21 cellular contexts compared by ENCODE assay signal in genomic region chr3:105504440-105504951, GRCh38.
"Had no signal": no experiment of that assay in that cellular context is flagged by ENCODE, and none has a peak within 500 bp of the region (broad histone marks: within the 10 kb centered on the region; RNA-seq: fewer than 3 reads in every experiment).

No MANE protein-coding gene starts in this region.

- DNase-seq: activated CD4-positive, alpha-beta T cell treated with anti-CD3 and anti-CD28 coated beads, Interleukin-2, amount 10 ng/mL, durations not matched to agents 7 days and 5 days; activated CD8-positive, alpha-beta memory T cell treated with anti-CD3 and anti-CD28 coated beads, Interleukin-2, amount 50 U/mL, for 4 hours; activated effector memory CD4-positive, alpha-beta T cell treated with Interleukin-2 at 50 U/mL for 16 hours; activated naive CD4-positive, alpha-beta T cell treated with anti-CD3 and anti-CD28 coated beads, Interleukin-2, amount 50 U/mL, for 16 hours; activated T-cell treated with anti-CD3 and anti-CD28 coated beads, Interleukin-2, amount 50 U/mL, for 48 hours; brain microvascular endothelial cell; central memory CD4-positive, alpha-beta T cell; colonic mucosa; erythroblast; foreskin melanocyte; kidney glomerular epithelial cell; left ventricle myocardium superior; naive thymus-derived CD4-positive, alpha-beta T cell; stimulated activated CD4-positive, alpha-beta T cell treated with anti-CD3 and anti-CD28 coated beads, Interleukin-4, amount 100 ng/mL, for 24 hours; T-helper 1 cell; T-helper 9 cell; thyroid gland had no signal

- H3K4me3 Mint-ChIP-seq: activated CD4-positive, alpha-beta T cell treated with anti-CD3 and anti-CD28 coated beads, Interleukin-2, amount 10 ng/mL, durations not matched to agents 7 days and 5 days; memory B cell; naive thymus-derived CD4-positive, alpha-beta T cell; stimulated activated memory B cell treated with anti-CD40 and anti-IgM and Interleukin-4, amounts not matched to agents 10 μg/mL and 1 μg/mL and 100 μg/mL, for 72 hours had no signal

- H3K4me1 Mint-ChIP-seq: activated CD4-positive, alpha-beta T cell treated with anti-CD3 and anti-CD28 coated beads, Interleukin-2, amount 10 ng/mL, durations not matched to agents 7 days and 5 days had no signal

- H3K9me3 Mint-ChIP-seq: activated CD4-positive, alpha-beta T cell treated with anti-CD3 and anti-CD28 coated beads, Interleukin-2, amount 10 ng/mL, durations not matched to agents 7 days and 5 days; naive thymus-derived CD4-positive, alpha-beta T cell; stimulated activated memory B cell treated with anti-CD40 and anti-IgM and Interleukin-4, amounts not matched to agents 10 μg/mL and 1 μg/mL and 100 μg/mL, for 72 hours had no signal

- H3K36me3 Mint-ChIP-seq: naive thymus-derived CD4-positive, alpha-beta T cell had no signal

- H3K27me3 Mint-ChIP-seq: memory B cell; stimulated activated memory B cell treated with anti-CD40 and anti-IgM and Interleukin-4, amounts not matched to agents 10 μg/mL and 1 μg/mL and 100 μg/mL, for 72 hours had no signal

- ATAC-seq: left ventricle myocardium superior; sciatic nerve; stimulated activated memory B cell treated with anti-CD40 and anti-IgM and Interleukin-4, amounts not matched to agents 10 μg/mL and 1 μg/mL and 100 μg/mL, for 72 hours had no signal

- H3K27ac Mint-ChIP-seq: activated CD4-positive, alpha-beta T cell treated with anti-CD3 and anti-CD28 coated beads, Interleukin-2, amount 10 ng/mL, durations not matched to agents 7 days and 5 days; memory B cell; naive thymus-derived CD4-positive, alpha-beta T cell; stimulated activated memory B cell treated with anti-CD40 and anti-IgM and Interleukin-4, amounts not matched to agents 10 μg/mL and 1 μg/mL and 100 μg/mL, for 72 hours had no signal

- H3K27ac ChIP-seq: brain microvascular endothelial cell, colonic mucosa, parathyroid adenoma, thyroid gland had no signal
